ENCODE assay signal across 1 cellular context in genomic region chr18:33593261-33593660, GRCh38.
TF ChIP-seq lines count a peak whose summit lies in the region.

No MANE protein-coding gene starts in this region.

TF ChIP-seq in GM23338, 12 proteins besides CTCF, POLR2A, EP300 and RAD21 (continued from another document):
- TF ChIP-seq ZNF462 (CRISPR knock-in tag; IDR thresholded peaks at IDR 0.05), result no peak
- TF ChIP-seq EZH2 (IDR thresholded peaks at IDR 0.05; ENCODE audit: low read depth, unreplicated experiment), result no peak
